ENCODE assay signal across 10 cellular contexts in the genomic region with DNA sequence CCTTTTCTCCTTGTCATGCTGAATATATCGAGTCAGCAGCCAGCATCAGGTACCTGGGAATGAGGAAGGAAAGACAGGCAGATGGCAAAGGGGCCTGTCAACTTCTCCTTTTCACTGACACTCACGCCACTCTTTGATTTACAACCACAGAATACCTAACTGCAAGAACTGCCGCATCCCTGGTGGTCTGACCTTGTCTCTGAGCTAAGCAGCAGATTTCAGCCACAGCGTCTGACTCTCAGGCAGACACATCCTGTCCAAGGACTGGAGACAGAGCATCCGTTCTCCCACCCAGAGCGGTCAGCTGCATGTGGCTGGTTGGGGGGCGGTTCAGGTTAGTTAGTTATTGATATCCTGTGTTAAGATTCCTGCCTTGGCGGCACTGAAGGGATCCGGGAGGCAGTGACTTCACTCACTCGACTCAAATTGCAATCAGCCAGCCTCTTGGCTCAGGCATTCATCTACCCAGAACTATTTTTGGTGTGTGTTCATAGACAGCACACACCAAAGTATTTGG. TPM values are rescaled to one million over a fixed set of nuclear protein-coding genes. Genes with fewer than 3 reads are reported as not detected.
A peak's percentile ranks its signal among the peaks of the same experiment; 100 is the strongest.
DNase-seq lines count a peak whose midpoint lies in the region; ATAC-seq and TF ChIP-seq lines count a peak whose summit lies in the region.
"Had no signal": no experiment of that assay in that cellular context is flagged by ENCODE, and none has a peak within 500 bp of the region (broad histone marks: within the 10 kb centered on the region; RNA-seq: fewer than 3 reads in every experiment).

No MANE protein-coding gene starts in this region.

- ATAC-seq in HG03103 (IDR thresholded peaks at IDR 0.05; ENCODE audit: low read depth, unreplicated experiment): peak; percentile 78

- no peak overlapping the region for H3K9ac ChIP-seq in SU-DHL-6 (ENCODE audit: low read length)

- no peaks in the 10 kb centered on the region for H4K20me1 ChIP-seq in SU-DHL-6 (ENCODE audit: low read depth, low read length)

- H2AFZ ChIP-seq in SU-DHL-6 (ENCODE audit: low read depth, low read length, severe bottlenecking): peak overlapping the region; percentile 22

- TF ChIP-seq CTCF in SU-DHL-6 (IDR thresholded peaks at IDR 0.05; ENCODE audit: insufficient read depth, low read length, poor library complexity, severe bottlenecking) (no peak), BE2C (IDR thresholded peaks at IDR 0.05; ENCODE audit: low read depth, low read length) (no peak)

- H3K79me2 ChIP-seq in SU-DHL-6 (ENCODE audit: insufficient read depth, low read length): no peaks in the 10 kb centered on the region

- no peaks in the 10 kb centered on the region for H3K9me2 ChIP-seq in SU-DHL-6 (replicated peaks; ENCODE audit: insufficient read depth, low read length)

- H3K27ac ChIP-seq in SU-DHL-6 (ENCODE audit: low read depth, low read length): peak overlapping the region; percentile 47

- H3K9me3 ChIP-seq in SU-DHL-6 (ENCODE audit: insufficient read depth, low read length) (no peaks in the 10 kb centered on the region), BE2C (no peaks in the 10 kb centered on the region)

- DNase-seq in GM19238 (ENCODE audit: insufficient read length, low spot score) (peak; percentile 59), pons (ENCODE audit: low spot score) (peak; percentile 31), COLO829 (ENCODE audit: low spot score) (no peak), cerebellar cortex (ENCODE audit: low spot score) (no peak), BE2C (no peak)
- no peak for DNase-seq in activated CD8-positive, alpha-beta memory T cell treated with anti-CD3 and anti-CD28 coated beads, Interleukin-2, amount 50 U/mL, for 48 hours
- DNase-seq: effector CD8-positive, alpha-beta T cell; NCI-H1436 treated with DMSO at 0.1 percent for 48 hours had no signal

- H3K27me3 ChIP-seq in SU-DHL-6 (ENCODE audit: low read length) (no peaks in the 10 kb centered on the region), BE2C (no peaks in the 10 kb centered on the region)

- peaks cover 3% of the 10 kb centered on the region; the same call in 1 of the 2 replicates for H3K4me1 ChIP-seq in BE2C

- H3K36me3 ChIP-seq in SU-DHL-6 (ENCODE audit: low read length): no peaks in the 10 kb centered on the region
- H3K36me3 ChIP-seq in BE2C: no peaks in the 10 kb centered on the region

- no peaks in the 10 kb centered on the region for H3F3A ChIP-seq in SU-DHL-6 (ENCODE audit: insufficient read depth)

- peak overlapping the region; percentile 19 for H3K4me2 ChIP-seq in SU-DHL-6 (ENCODE audit: low read depth, low read length, poor library complexity, severe bottlenecking)

- H3K4me3 ChIP-seq in SU-DHL-6 (ENCODE audit: insufficient read depth, low read length, poor library complexity, severe bottlenecking) (no peak overlapping the region), BE2C (ENCODE audit: low read depth, low read length) (no peak overlapping the region)

RNA-seq across cellular contexts. Expression of a gene that starts 11.2 kb away (rescaled TPM):
- polyA plus RNA-seq in BE2C (2012; ENCODE audit: insufficient read depth, insufficient read length, low read depth): 20.7 TPM

Comparison
In these comparisons a context has a peak if more than half of its experiments do, and no peak if none do; other contexts are left out.
1. DNase-seq: peak in GM19238 (single experiment) and pons (single experiment); none in COLO829 (single experiment), activated CD8-positive, alpha-beta memory T cell treated with anti-CD3 and anti-CD28 coated beads, Interleukin-2, amount 50 U/mL, for 48 hours (single experiment), cerebellar cortex (single experiment) and BE2C (single experiment).